In the genomic region with DNA sequence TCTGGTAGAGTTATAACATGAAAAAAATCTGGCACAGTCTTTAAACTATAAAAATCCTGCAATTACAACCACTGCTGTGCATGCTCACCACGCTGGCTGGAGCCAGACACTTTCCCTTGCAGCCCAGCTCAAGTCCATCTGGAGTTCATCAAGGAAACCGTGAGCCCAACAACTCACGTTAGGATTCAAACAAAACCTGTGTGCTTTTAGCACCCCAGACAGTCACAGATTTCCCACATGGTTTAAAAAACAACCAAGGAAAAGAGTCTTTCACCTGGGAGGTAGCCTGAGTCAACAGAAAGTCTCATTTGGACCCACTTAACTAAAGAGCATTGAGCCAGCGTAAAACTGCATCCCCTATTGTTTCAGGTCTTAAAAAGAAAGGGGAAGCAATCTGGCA, we compare ENCODE assay signal across 8 cellular contexts. TPM values are rescaled to one million over a fixed set of nuclear protein-coding genes. Genes with fewer than 3 reads are reported as not detected.
A peak's percentile ranks its signal among the peaks of the same experiment; 100 is the strongest.
DNase-seq lines count a peak whose midpoint lies in the region; ATAC-seq and TF ChIP-seq lines count a peak whose summit lies in the region.

No MANE protein-coding gene starts in this region.

- no peaks in the 10 kb centered on the region for H3K27me3 Mint-ChIP-seq in neural crest cell (ENCODE audit: low read depth)
- H3K27me3 Mint-ChIP-seq in activated T-helper 1 cell treated with anti-CD3 and anti-CD28 coated beads, Interleukin-12 subunit alpha, Interleukin-12 subunit beta, Interleukin-2, Interleukin-4 antibody, amounts not matched to agents 30 ng/mL and 10 ng/mL and 1 ng/mL, durations not matched to agents 14 hours and 24 hours and 36 hours (ENCODE audit: insufficient read depth), result peaks cover 25% of the 10 kb centered on the region

- H3K4me1 ChIP-seq in esophagus muscularis mucosa, result peaks cover 35 to 60% (median 56%) of the 10 kb centered on the region in 4 donors

- H3K4me1 Mint-ChIP-seq in neural crest cell, result peaks cover 65% of the 10 kb centered on the region
- H3K4me1 Mint-ChIP-seq in activated T-helper 1 cell treated with anti-CD3 and anti-CD28 coated beads, Interleukin-12 subunit alpha, Interleukin-12 subunit beta, Interleukin-2, Interleukin-4 antibody, amounts not matched to agents 30 ng/mL and 10 ng/mL and 1 ng/mL, durations not matched to agents 14 hours and 24 hours and 36 hours (ENCODE audit: low read depth), result peaks cover 3% of the 10 kb centered on the region

- 16% methylated on average over 4 of the region's 4 CpGs for WGBS in esophagus muscularis mucosa

- H3K27ac ChIP-seq in esophagus muscularis mucosa (replicated peaks in 1 of 4), result peak overlapping the region; percentile 97 to 99 (median 97)

- peak overlapping the region; percentile 84 to 95 (median 90) for H3K4me3 ChIP-seq in esophagus muscularis mucosa

- DNase-seq in COR-L47 (lab: John Stamatoyannopoulos, UW) (peak; percentile 52), NCI-H446 (lab: John Stamatoyannopoulos, UW) (peak; percentile 53 to 79), esophagus muscularis mucosa (ENCODE audit: extremely low spot score) (no peak), neural crest cell (ENCODE audit: low read depth, low spot score) (no peak), activated T-cell treated with anti-CD3 and anti-CD28 coated beads for 4 hours (no peak)
- no peak for DNase-seq in activated T-helper 1 cell treated with anti-CD3 and anti-CD28 coated beads, Interleukin-12 subunit alpha, Interleukin-12 subunit beta, Interleukin-2, Interleukin-4 antibody, amounts not matched to agents 30 ng/mL and 10 ng/mL and 1 ng/mL, durations not matched to agents 14 hours and 24 hours and 36 hours (ENCODE audit: low spot score)

- TF ChIP-seq EP300 in esophagus muscularis mucosa (IDR thresholded peaks at IDR 0.05), result no peak

- H3K36me3 Mint-ChIP-seq in neural crest cell (ENCODE audit: low read depth), result peaks cover 16% of the 10 kb centered on the region
- H3K36me3 Mint-ChIP-seq in activated T-helper 1 cell treated with anti-CD3 and anti-CD28 coated beads, Interleukin-12 subunit alpha, Interleukin-12 subunit beta, Interleukin-2, Interleukin-4 antibody, amounts not matched to agents 30 ng/mL and 10 ng/mL and 1 ng/mL, durations not matched to agents 14 hours and 24 hours and 36 hours (ENCODE audit: low read depth), result no peaks in the 10 kb centered on the region

- intact Hi-C loops in esophagus muscularis mucosa (cut with DNase I), result loop anchor here (10.0 kb wide), 1 partner anchor 381 kb away; no protein-coding TSS in a partner anchor
- intact Hi-C loops in activated T-helper 1 cell treated with anti-CD3 and anti-CD28 coated beads, Interleukin-12 subunit alpha, Interleukin-12 subunit beta, Interleukin-2, Interleukin-4 antibody, amounts not matched to agents 30 ng/mL and 10 ng/mL and 1 ng/mL, durations not matched to agents 14 hours and 24 hours and 36 hours (cut with micrococcal nuclease), result no loop called here

- no peak overlapping the region for H3K27ac Mint-ChIP-seq in neural crest cell (ENCODE audit: unreplicated experiment)
- H3K27ac Mint-ChIP-seq in activated T-helper 1 cell treated with anti-CD3 and anti-CD28 coated beads, Interleukin-12 subunit alpha, Interleukin-12 subunit beta, Interleukin-2, Interleukin-4 antibody, amounts not matched to agents 30 ng/mL and 10 ng/mL and 1 ng/mL, durations not matched to agents 14 hours and 24 hours and 36 hours, result no peak overlapping the region

- peak overlapping the region; percentile 69 for H3K4me3 Mint-ChIP-seq in neural crest cell
- no peak overlapping the region for H3K4me3 Mint-ChIP-seq in activated T-helper 1 cell treated with anti-CD3 and anti-CD28 coated beads, Interleukin-12 subunit alpha, Interleukin-12 subunit beta, Interleukin-2, Interleukin-4 antibody, amounts not matched to agents 30 ng/mL and 10 ng/mL and 1 ng/mL, durations not matched to agents 14 hours and 24 hours and 36 hours

- no peak for TF ChIP-seq CTCF in esophagus muscularis mucosa (IDR thresholded peaks at IDR 0.05)
- TF ChIP-seq CTCF in neural crest cell (conservative IDR thresholded peaks at IDR 0.05), result no peak

- no peak for TF ChIP-seq POLR2A in esophagus muscularis mucosa (IDR thresholded peaks at IDR 0.05; ENCODE audit: low read depth)

- no peaks in the 10 kb centered on the region for H3K27me3 ChIP-seq in esophagus muscularis mucosa

- ATAC-seq in HG03469 (IDR thresholded peaks at IDR 0.05; ENCODE audit: unreplicated experiment) (no peak), HG02759 (IDR thresholded peaks at IDR 0.05; ENCODE audit: unreplicated experiment) (no peak)

- no peaks in the 10 kb centered on the region for H3K9me3 Mint-ChIP-seq in neural crest cell
- H3K9me3 Mint-ChIP-seq in activated T-helper 1 cell treated with anti-CD3 and anti-CD28 coated beads, Interleukin-12 subunit alpha, Interleukin-12 subunit beta, Interleukin-2, Interleukin-4 antibody, amounts not matched to agents 30 ng/mL and 10 ng/mL and 1 ng/mL, durations not matched to agents 14 hours and 24 hours and 36 hours, result no peaks in the 10 kb centered on the region

- no peaks in the 10 kb centered on the region for H3K9me3 ChIP-seq in esophagus muscularis mucosa

- peaks cover 0 to 22% (median 7%) of the 10 kb centered on the region in 4 donors for H3K36me3 ChIP-seq in esophagus muscularis mucosa

RNA-seq across cellular contexts. Expression of gene LRIG3, which starts 4.7 kb away (rescaled TPM):
- total RNA-seq in esophagus muscularis mucosa (10 to 100 TPM; 42.4 to 56.5 (median 50.4) TPM), neural crest cell (24.5 and 27.7 TPM in 2 replicates)
- total RNA-seq in activated T-helper 1 cell treated with anti-CD3 and anti-CD28 coated beads, Interleukin-12 subunit alpha, Interleukin-12 subunit beta, Interleukin-2, Interleukin-4 antibody, amounts not matched to agents 30 ng/mL and 10 ng/mL and 1 ng/mL, durations not matched to agents 14 hours and 24 hours and 36 hours, result not detected in 2 replicates

Comparison
In these comparisons a context has a peak if more than half of its experiments do, and no peak if none do; other contexts are left out.
1. DNase-seq: peak in COR-L47 (single experiment) and NCI-H446 (2 of 2); none in esophagus muscularis mucosa (single experiment), neural crest cell (single experiment), activated T-cell treated with anti-CD3 and anti-CD28 coated beads for 4 hours (single experiment) and activated T-helper 1 cell treated with anti-CD3 and anti-CD28 coated beads, Interleukin-12 subunit alpha, Interleukin-12 subunit beta, Interleukin-2, Interleukin-4 antibody, amounts not matched to agents 30 ng/mL and 10 ng/mL and 1 ng/mL, durations not matched to agents 14 hours and 24 hours and 36 hours (single experiment).
2. RNA of gene LRIG3, which starts 4.7 kb away (total RNA-seq): 42.4 to 56.5 TPM in esophagus muscularis mucosa and 24.5 to 27.7 TPM in neural crest cell; not detected in activated T-helper 1 cell treated with anti-CD3 and anti-CD28 coated beads, Interleukin-12 subunit alpha, Interleukin-12 subunit beta, Interleukin-2, Interleukin-4 antibody, amounts not matched to agents 30 ng/mL and 10 ng/mL and 1 ng/mL, durations not matched to agents 14 hours and 24 hours and 36 hours; every median in the first group is over 10 times any median in the second.